ENCODE assay signal across 1 cellular context in genomic region chr20:10307359-10307735, GRCh38.
TF ChIP-seq lines count a peak whose summit lies in the region.

No MANE protein-coding gene starts in this region.

TF ChIP-seq in A549, 52 proteins besides CTCF, POLR2A, EP300 and RAD21 (continued from another document):
- TF ChIP-seq CHD4 (IDR thresholded peaks at IDR 0.05; ENCODE audit: borderline replicate concordance) (no peak), HMGXB4 (CRISPR knock-in tag; IDR thresholded peaks at IDR 0.05; ENCODE audit: borderline replicate concordance) (no peak), ESRRA (IDR thresholded peaks at IDR 0.05; ENCODE audit: borderline replicate concordance, low read length) (no peak), HES2 (IDR thresholded peaks at IDR 0.05) (no peak), MAX (IDR thresholded peaks at IDR 0.05) (no peak)
